ENCODE assay signal across 34 cellular contexts in genomic region chr20:55605594-55605993, GRCh38.
DNase-seq lines count a peak whose midpoint lies in the region; ATAC-seq, FAIRE-seq and TF ChIP-seq lines count a peak whose summit lies in the region.
"Had no signal": no experiment of that assay in that cellular context is flagged by ENCODE, and none has a peak within 500 bp of the region (broad histone marks: within the 10 kb centered on the region; RNA-seq: fewer than 3 reads in every experiment).

No MANE protein-coding gene starts in this region.

- H2BK120ac ChIP-seq in IMR-90 (ENCODE audit: low read depth, low read length), result no peak overlapping the region

- H3K4me1 ChIP-seq in HepG2 (ENCODE audit: insufficient read depth, low read length) (no peaks in the 10 kb centered on the region), right lobe of liver (no peaks in the 10 kb centered on the region), A549 (no peaks in the 10 kb centered on the region), IMR-90 (ENCODE audit: control insufficient read depth, insufficient read depth, low read length) (no peaks in the 10 kb centered on the region), K562 (replicated peaks in 1 of 2; ENCODE audit: control insufficient read depth in 2 of 2, insufficient read depth in 2 of 2, low read length in 2 of 2) (no peaks in the 10 kb centered on the region)
- H3K4me1 ChIP-seq: BE2C; BLaER1; BLaER1 treated with 17β-estradiol and CSF1 and Interleukin-3, amounts not matched to agents 10 nM and 100 nM; Caco-2 had no signal

- H3K9me3 ChIP-seq in HepG2 (ENCODE audit: low read length), result peaks cover 94% of the 10 kb centered on the region
- no peaks in the 10 kb centered on the region for H3K9me3 ChIP-seq in right lobe of liver
- H3K9me3 ChIP-seq in A549, result no peaks in the 10 kb centered on the region
- peaks cover 3% of the 10 kb centered on the region for H3K9me3 ChIP-seq in IMR-90 (ENCODE audit: control insufficient read depth, insufficient read depth, low read length)
- H3K9me3 ChIP-seq in K562 (replicated peaks; ENCODE audit: control insufficient read depth, insufficient read depth, low read depth, low read length), result no peaks in the 10 kb centered on the region
- H3K9me3 ChIP-seq: BE2C; BLaER1; BLaER1 treated with 17β-estradiol and CSF1 and Interleukin-3, amounts not matched to agents 10 nM and 100 nM had no signal

- TF ChIP-seq EP300 in HepG2 (IDR thresholded peaks at IDR 0.05; ENCODE audit: low read depth in 2 of 2, low read length in 2 of 2) (no peak), HepG2 (CRISPR knock-in tag; IDR thresholded peaks at IDR 0.05; ENCODE audit: borderline replicate concordance) (no peak), A549 (IDR thresholded peaks at IDR 0.05) (no peak), K562 (IDR thresholded peaks at IDR 0.05; ENCODE audit: low read length) (no peak)

- H3K4me3 ChIP-seq in HepG2 (replicated peaks in 1 of 3; ENCODE audit: insufficient read depth in 1 of 3, low read depth in 2 of 3, low read length in 3 of 3) (no peak overlapping the region), right lobe of liver (no peak overlapping the region), A549 (no peak overlapping the region), IMR-90 (ENCODE audit: insufficient read depth, low read depth, low read length) (no peak overlapping the region), K562 (no peak overlapping the region)
- H3K4me3 ChIP-seq: BLaER1; BLaER1 treated with 17β-estradiol and CSF1 and Interleukin-3, amounts not matched to agents 10 nM and 100 nM had no signal

- FAIRE-seq in HepG2 (lab: Jason Lieb, UNC), result no peak
- no peak for FAIRE-seq in A549 (lab: Jason Lieb, UNC)
- no peak for FAIRE-seq in K562 (lab: Jason Lieb, UNC)
- FAIRE-seq: A204.1, D721Med had no signal

- H3K9ac ChIP-seq in HepG2 (ENCODE audit: insufficient read depth, low read depth, low read length) (no peak overlapping the region), IMR-90 (ENCODE audit: low read depth, low read length) (no peak overlapping the region), K562 (ENCODE audit: insufficient read depth in 1 of 2, low read depth in 2 of 2, low read length in 2 of 2) (no peak overlapping the region)
- H3K9ac ChIP-seq: BLaER1; BLaER1 treated with 17β-estradiol and CSF1 and Interleukin-3, amounts not matched to agents 10 nM and 100 nM had no signal

- H3K27me3 ChIP-seq in HepG2 (ENCODE audit: control insufficient read depth in 1 of 2, insufficient read depth in 2 of 2, low read length in 2 of 2) (no peaks in the 10 kb centered on the region), right lobe of liver (no peaks in the 10 kb centered on the region), IMR-90 (ENCODE audit: control insufficient read depth, insufficient read depth, low read length) (no peaks in the 10 kb centered on the region), K562 (ENCODE audit: control insufficient read depth in 2 of 2, insufficient read depth in 2 of 2, low read length in 2 of 2) (no peaks in the 10 kb centered on the region)
- H3K27me3 ChIP-seq: BE2C; BLaER1; BLaER1 treated with 17β-estradiol and CSF1 and Interleukin-3, amounts not matched to agents 10 nM and 100 nM had no signal

- dilution Hi-C loops in IMR-90 (cut with HindIII; ENCODE audit: low sequenced_read_pairs, unreplicated experiment), result no loop called here

- no peak overlapping the region for H4K91ac ChIP-seq in IMR-90 (ENCODE audit: insufficient read depth, low read depth, low read length)

- no peak for ATAC-seq in HepG2
- ATAC-seq in right lobe of liver, result no peak
- no peak for ATAC-seq in A549
- no peak for ATAC-seq in IMR-90 (ENCODE audit: low read depth)
- no peak for ATAC-seq in K562
- no peak for ATAC-seq in GM18858 (IDR thresholded peaks at IDR 0.05; ENCODE audit: unreplicated experiment)
- ATAC-seq: CD8-positive, alpha-beta T cell had no signal

- TF ChIP-seq POLR2A in HepG2 (IDR thresholded peaks at IDR 0.05; ENCODE audit: insufficient read depth in 1 of 2, low read depth in 2 of 2, low read length in 2 of 2) (no peak), right lobe of liver (IDR thresholded peaks at IDR 0.05) (no peak), A549 (IDR thresholded peaks at IDR 0.05; ENCODE audit: low read length) (no peak), IMR-90 (IDR thresholded peaks at IDR 0.05; ENCODE audit: low read depth, low read length) (no peak), K562 (conservative IDR thresholded peaks at IDR 0.05) (no peak)

- TF ChIP-seq RAD21 in HepG2 (CRISPR knock-in tag; IDR thresholded peaks at IDR 0.05), result no peak
- no peak for TF ChIP-seq RAD21 in A549 (conservative IDR thresholded peaks at IDR 0.05 in 1 of 2, IDR thresholded peaks at IDR 0.05 in 1 of 2)
- TF ChIP-seq RAD21 in IMR-90 (IDR thresholded peaks at IDR 0.05; ENCODE audit: low read length), result no peak
- no peak for TF ChIP-seq RAD21 in K562 (CRISPR knock-in tag; conservative IDR thresholded peaks at IDR 0.05 in 1 of 2, IDR thresholded peaks at IDR 0.05 in 1 of 2)

- BruUV-seq in HepG2 (replicated peaks; lab: Mats Ljungman, UMichigan) (no TSS peak), IMR-90 (replicated peaks; lab: Mats Ljungman, UMichigan) (no TSS peak), K562 (replicated peaks; lab: Mats Ljungman, UMichigan) (no TSS peak)

- H3K4me2 ChIP-seq in HepG2 (ENCODE audit: low read depth, low read length) (no peak overlapping the region), A549 (no peak overlapping the region), IMR-90 (ENCODE audit: low read depth, low read length) (no peak overlapping the region), K562 (ENCODE audit: insufficient read depth, low read length) (no peak overlapping the region)
- H3K4me2 ChIP-seq: BLaER1; BLaER1 treated with 17β-estradiol and CSF1 and Interleukin-3, amounts not matched to agents 10 nM and 100 nM had no signal

- H3K36me3 ChIP-seq in HepG2 (replicated peaks in 1 of 2; ENCODE audit: control insufficient read depth in 1 of 2, insufficient read depth in 2 of 2, low read length in 2 of 2) (no peaks in the 10 kb centered on the region), right lobe of liver (no peaks in the 10 kb centered on the region), IMR-90 (ENCODE audit: control insufficient read depth, insufficient read depth, low read length) (no peaks in the 10 kb centered on the region), K562 (ENCODE audit: control insufficient read depth, insufficient read depth, low read length) (no peaks in the 10 kb centered on the region)
- H3K36me3 ChIP-seq: BE2C; BLaER1; BLaER1 treated with 17β-estradiol and CSF1 and Interleukin-3, amounts not matched to agents 10 nM and 100 nM had no signal

- H3K56ac ChIP-seq in IMR-90 (ENCODE audit: extremely low read depth, insufficient read depth, low read length), result no peak overlapping the region

- WGBS in HepG2 (ENCODE audit: low lambda C conversion rate), result 3% methylated on average over 1 of the region's 1 CpG
- 47% methylated on average over 1 of the region's 1 CpG for WGBS in right lobe of liver (ENCODE audit: insufficient coverage, low coverage, low lambda C conversion rate, missing lambda C conversion rate)
- WGBS in A549 (ENCODE audit: missing lambda C conversion rate), result 2% methylated on average over 1 of the region's 1 CpG
- no CpG with 5 or more reads among the region's 1 CpG for WGBS in IMR-90 (ENCODE audit: extremely low coverage in 2 of 2, insufficient read length in 1 of 2), 2 experiments
- WGBS in K562 (ENCODE audit: insufficient coverage, low coverage, missing lambda C conversion rate), result 0% methylated on average over 1 of the region's 1 CpG

- TF ChIP-seq CTCF in HepG2 (CRISPR knock-in tag; IDR thresholded peaks at IDR 0.05), result no peak
- TF ChIP-seq CTCF in right lobe of liver (IDR thresholded peaks at IDR 0.05), result no peak
- no peak for TF ChIP-seq CTCF in A549 (IDR thresholded peaks at IDR 0.05)
- TF ChIP-seq CTCF in IMR-90 (conservative IDR thresholded peaks at IDR 0.05; ENCODE audit: low read depth, low read length), result no peak
- no peak for TF ChIP-seq CTCF in K562 (IDR thresholded peaks at IDR 0.05 in 2 of 3, conservative IDR thresholded peaks at IDR 0.05 in 1 of 3; ENCODE audit: insufficient read depth in 2 of 3, low read depth in 1 of 3, low read length in 3 of 3)

- no peaks in the 10 kb centered on the region for H3K79me1 ChIP-seq in IMR-90 (ENCODE audit: low read depth in 1 of 2, low read length in 2 of 2)

- no peak overlapping the region for H4K5ac ChIP-seq in IMR-90 (ENCODE audit: low read depth, low read length)

- in situ Hi-C loops in HepG2 (cut with HindIII; ENCODE audit: extremely low pct_ligation_motif_present, low pct_unique_long_range_greater_than_20kb) (no loop called here), IMR-90 (cut with MboI; ENCODE audit: low sequenced_read_pairs) (no loop called here), K562 (cut with MboI) (no loop called here)

- CTCF ChIA-PET in HepG2 (lab: Yijun Ruan, JAX; ENCODE audit: low intra/inter-chr PET ratio, low total read pairs) (no interaction called here), A549 (lab: Yijun Ruan, JAX) (no interaction called here), IMR-90 (lab: Yijun Ruan, JAX) (no interaction called here), K562 (lab: Yijun Ruan, JAX; ENCODE audit: low intra/inter-chr PET ratio) (no interaction called here)

- no peak overlapping the region for H2BK20ac ChIP-seq in IMR-90 (ENCODE audit: low read depth, low read length)

- H3K14ac ChIP-seq in IMR-90 (replicated peaks; ENCODE audit: low read depth, low read length), result no peak overlapping the region

- H2BK5ac ChIP-seq in IMR-90 (ENCODE audit: low read depth, low read length, poor library complexity, severe bottlenecking), result no peak overlapping the region

- intact Hi-C loops in HepG2 (cut with micrococcal nuclease; ENCODE audit: unreplicated experiment), result no loop called here
- intact Hi-C loops in right lobe of liver (cut with DNase I), result no loop called here
- intact Hi-C loops in IMR-90 (cut with micrococcal nuclease), result no loop called here
- intact Hi-C loops in K562 (cut with micrococcal nuclease), result no loop called here

- no peak overlapping the region for H4K8ac ChIP-seq in IMR-90 (ENCODE audit: low read depth in 2 of 2, low read length in 2 of 2)

- H3K18ac ChIP-seq in IMR-90 (ENCODE audit: low read depth, low read length), result no peak overlapping the region

- POLR2A ChIA-PET in HepG2 (lab: Yijun Ruan, JAX) (no interaction called here), A549 (lab: Yijun Ruan, JAX) (no interaction called here), IMR-90 (lab: Charles Lee; ENCODE audit: unreplicated experiment) (no interaction called here), K562 (lab: Yijun Ruan, JAX) (no interaction called here)

- H3K23ac ChIP-seq in IMR-90 (ENCODE audit: low read depth, low read length), result no peak overlapping the region

- no peaks in the 10 kb centered on the region for H3K79me2 ChIP-seq in HepG2 (ENCODE audit: insufficient read depth, low read length)
- H3K79me2 ChIP-seq in K562 (ENCODE audit: control insufficient read depth, insufficient read depth, low read length), result no peaks in the 10 kb centered on the region

- H4K20me1 ChIP-seq in HepG2 (ENCODE audit: insufficient read depth, low read length) (no peaks in the 10 kb centered on the region), IMR-90 (ENCODE audit: insufficient read depth, low read length) (no peaks in the 10 kb centered on the region), K562 (replicated peaks; ENCODE audit: control insufficient read depth, insufficient read depth, low read length) (no peaks in the 10 kb centered on the region)
- H4K20me1 ChIP-seq: BLaER1; BLaER1 treated with 17β-estradiol and CSF1 and Interleukin-3, amounts not matched to agents 10 nM and 100 nM had no signal

- no peak overlapping the region for H3K4ac ChIP-seq in IMR-90 (ENCODE audit: low read depth, low read length)

- H2AK9ac ChIP-seq in IMR-90 (replicated peaks; ENCODE audit: low read depth, low read length, poor library complexity), result no peak overlapping the region

- H3K27ac ChIP-seq in HepG2 (ENCODE audit: extremely low read length, insufficient read depth, low read length) (no peak overlapping the region), right lobe of liver (no peak overlapping the region), A549 (no peak overlapping the region), IMR-90 (ENCODE audit: insufficient read depth, low read length) (no peak overlapping the region), K562 (ENCODE audit: extremely low read depth, low read depth, low read length) (no peak overlapping the region)
- H3K27ac ChIP-seq: 22Rv1; BLaER1; BLaER1 treated with 17β-estradiol and CSF1 and Interleukin-3, amounts not matched to agents 10 nM and 100 nM; C4-2B had no signal

- no peak overlapping the region for H2AK5ac ChIP-seq in IMR-90 (ENCODE audit: low read depth, low read length)

- H3K9me1 ChIP-seq in IMR-90 (ENCODE audit: insufficient read depth, low read length) (no peaks in the 10 kb centered on the region), K562 (ENCODE audit: control insufficient read depth, insufficient read depth, low read length) (no peaks in the 10 kb centered on the region)

- H2AFZ ChIP-seq in HepG2 (ENCODE audit: low read length) (no peak overlapping the region), IMR-90 (replicated peaks; ENCODE audit: low read length, poor library complexity) (no peak overlapping the region), K562 (ENCODE audit: low read depth, low read length) (no peak overlapping the region)

- no peak overlapping the region for H2BK15ac ChIP-seq in IMR-90 (ENCODE audit: low read depth, low read length)

- DNase-seq in HepG2 (ENCODE audit: low spot score) (no peak), right lobe of liver (no peak), A549 (ENCODE audit: low read depth in 1 of 2, low spot score in 1 of 2) (no peak), IMR-90 (no peak), K562 (ENCODE audit: extremely low read depth in 1 of 4, low spot score in 3 of 4) (no peak), T-helper 1 cell (no peak), NCI-H82 (lab: John Stamatoyannopoulos, UW) (no peak)
- DNase-seq: 8988T; ACHN; AML-193; BE2C; C1 segment of cervical spinal cord; Caco-2; Calu3; CD4-positive, alpha-beta memory T cell; CD4-positive, alpha-beta T cell; CD4-positive, CD25-positive, alpha-beta regulatory T cell; CD8-positive, alpha-beta memory T cell; CD8-positive, alpha-beta T cell; COR-L47; DMS 273 treated with DMSO at 0.1 percent for 48 hours; DMS153; DMS53; DMS79; DMS79 treated with DMSO at 0.1 percent for 48 hours; DND-41; EL had no signal

Comparison
In these comparisons a context has a peak if more than half of its experiments do, and no peak if none do; other contexts are left out.
1. Of the 241 proteins assayed by ChIP-seq in both HepG2 and K562: peak only in HepG2: MAFF and MAFK; only in K562: MAFG; in both: none; in neither: 238.